ENCODE assay signal across 20 cellular contexts in genomic region chr18:6745504-6746031, GRCh38. TPM values are rescaled to one million over a fixed set of nuclear protein-coding genes. Genes with fewer than 3 reads are reported as not detected.
A peak's percentile ranks its signal among the peaks of the same experiment; 100 is the strongest.
DNase-seq lines count a peak whose midpoint lies in the region; ATAC-seq and TF ChIP-seq lines count a peak whose summit lies in the region.
"Had no signal": no experiment of that assay in that cellular context is flagged by ENCODE, and none has a peak within 500 bp of the region (broad histone marks: within the 10 kb centered on the region; RNA-seq: fewer than 3 reads in every experiment).

No MANE protein-coding gene starts in this region.

- CTCF ChIA-PET in activated CD8-positive, alpha-beta T cell treated with anti-CD3 and anti-CD28 coated beads for 36 hours (lab: Charles Lee) = no interaction called here

- no peak overlapping the region for H3K4me3 ChIP-seq in vagina
- H3K4me3 ChIP-seq in MG63 = no peak overlapping the region
- H3K4me3 ChIP-seq: BLaER1 treated with 17β-estradiol and CSF1 and Interleukin-3, amounts not matched to agents 10 nM and 100 nM; SJSA1 had no signal

- H3K4me3 Mint-ChIP-seq in glutamatergic neuron (ENCODE audit: unreplicated experiment) (no peak overlapping the region), osteocyte (ENCODE audit: unreplicated experiment) (peak overlapping the region; percentile 4)
- H3K4me3 Mint-ChIP-seq in activated CD8-positive, alpha-beta T cell treated with anti-CD3 and anti-CD28 coated beads for 36 hours = no peak overlapping the region

- H3K36me3 ChIP-seq in vagina (no peaks in the 10 kb centered on the region), MG63 (no peaks in the 10 kb centered on the region)
- H3K36me3 ChIP-seq: BLaER1 treated with 17β-estradiol and CSF1 and Interleukin-3, amounts not matched to agents 10 nM and 100 nM; SJSA1 had no signal

- DNase-seq in NCI-H748 (lab: John Stamatoyannopoulos, UW; ENCODE audit: unreplicated experiment) (peak; percentile 14), NCI-H748 treated with DMSO at 0.1 percent for 48 hours (lab: John Stamatoyannopoulos, UW) (no peak), glutamatergic neuron (no peak), osteocyte (ENCODE audit: extremely low spot score, unreplicated experiment) (no peak), vagina (ENCODE audit: extremely low spot score in 2 of 2) (no peak), MG63 (no peak)
- no peak for DNase-seq in activated CD8-positive, alpha-beta T cell treated with anti-CD3 and anti-CD28 coated beads for 36 hours
- DNase-seq: 8988T; KG1; NCI-H1105; NCI-H1694 treated with DMSO at 0.1 percent for 48 hours; NCI-H2171 treated with DMSO at 0.1 percent for 48 hours; NCI-H510A treated with DMSO at 0.1 percent for 48 hours; NK-92 treated with Interleukin-12 subunit alpha and Interleukin-12 subunit beta, amount 100 ng/mL, for 24 hours; OCI-M1 had no signal

- H3K4me1 ChIP-seq in vagina = peaks cover 29% of the 10 kb centered on the region
- H3K4me1 ChIP-seq: BLaER1 treated with 17β-estradiol and CSF1 and Interleukin-3, amounts not matched to agents 10 nM and 100 nM had no signal

- H3K36me3 Mint-ChIP-seq in glutamatergic neuron (ENCODE audit: unreplicated experiment) = no peaks in the 10 kb centered on the region
- peaks cover 16% of the 10 kb centered on the region for H3K36me3 Mint-ChIP-seq in osteocyte (ENCODE audit: unreplicated experiment)
- no peaks in the 10 kb centered on the region for H3K36me3 Mint-ChIP-seq in activated CD8-positive, alpha-beta T cell treated with anti-CD3 and anti-CD28 coated beads for 36 hours (ENCODE audit: low read depth)

- H3K27me3 Mint-ChIP-seq in glutamatergic neuron (ENCODE audit: unreplicated experiment) (peaks cover 2% of the 10 kb centered on the region), osteocyte (ENCODE audit: unreplicated experiment) (peaks cover 5% of the 10 kb centered on the region)
- H3K27me3 Mint-ChIP-seq in activated CD8-positive, alpha-beta T cell treated with anti-CD3 and anti-CD28 coated beads for 36 hours = peaks cover 1% of the 10 kb centered on the region

- no peaks in the 10 kb centered on the region for H3K9me3 ChIP-seq in vagina
- peaks cover 4% of the 10 kb centered on the region; the same call in 1 of the 2 replicates for H3K9me3 ChIP-seq in MG63
- H3K9me3 ChIP-seq: SJSA1 had no signal

- peak overlapping the region; percentile 20 for H3K27ac ChIP-seq in vagina
- H3K27ac ChIP-seq: BLaER1 treated with 17β-estradiol and CSF1 and Interleukin-3, amounts not matched to agents 10 nM and 100 nM; RWPE1; SJSA1 had no signal

- no peak for TF ChIP-seq POLR2A in vagina (IDR thresholded peaks at IDR 0.05)

- H3K27me3 ChIP-seq in vagina = no peaks in the 10 kb centered on the region
- no peaks in the 10 kb centered on the region for H3K27me3 ChIP-seq in MG63
- H3K27me3 ChIP-seq: BLaER1 treated with 17β-estradiol and CSF1 and Interleukin-3, amounts not matched to agents 10 nM and 100 nM; SJSA1 had no signal

- TF ChIP-seq CTCF in glutamatergic neuron (IDR thresholded peaks at IDR 0.05; ENCODE audit: partially characterized antibody, unreplicated experiment) (no peak), osteocyte (IDR thresholded peaks at IDR 0.05) (no peak), vagina (IDR thresholded peaks at IDR 0.05) (no peak)
- TF ChIP-seq CTCF in activated CD8-positive, alpha-beta T cell treated with anti-CD3 and anti-CD28 coated beads for 36 hours (IDR thresholded peaks at IDR 0.05) = no peak

- H3K27ac Mint-ChIP-seq in glutamatergic neuron (ENCODE audit: unreplicated experiment) (peak overlapping the region; percentile 23), osteocyte (ENCODE audit: unreplicated experiment) (no peak overlapping the region)
- no peak overlapping the region for H3K27ac Mint-ChIP-seq in activated CD8-positive, alpha-beta T cell treated with anti-CD3 and anti-CD28 coated beads for 36 hours

- intact Hi-C loops in vagina (cut with DNase I) = no loop called here
- intact Hi-C loops in activated CD8-positive, alpha-beta T cell treated with anti-CD3 and anti-CD28 coated beads for 36 hours (cut with micrococcal nuclease) = no loop called here

- H3K4me1 Mint-ChIP-seq in glutamatergic neuron (ENCODE audit: low read depth, unreplicated experiment) = peaks cover 43% of the 10 kb centered on the region
- H3K4me1 Mint-ChIP-seq in osteocyte (ENCODE audit: unreplicated experiment) = peaks cover 74% of the 10 kb centered on the region
- no peaks in the 10 kb centered on the region for H3K4me1 Mint-ChIP-seq in activated CD8-positive, alpha-beta T cell treated with anti-CD3 and anti-CD28 coated beads for 36 hours (ENCODE audit: low read depth)

- no peak for ATAC-seq in activated CD8-positive, alpha-beta T cell treated with anti-CD3 and anti-CD28 coated beads for 36 hours
- ATAC-seq in GM21526 (IDR thresholded peaks at IDR 0.05; ENCODE audit: low FRiP score, unreplicated experiment) = no peak
- ATAC-seq: HCT116 had no signal

- H3K9me3 Mint-ChIP-seq in glutamatergic neuron (ENCODE audit: unreplicated experiment) = peaks cover 8% of the 10 kb centered on the region
- H3K9me3 Mint-ChIP-seq in osteocyte (ENCODE audit: unreplicated experiment) = no peaks in the 10 kb centered on the region
- H3K9me3 Mint-ChIP-seq in activated CD8-positive, alpha-beta T cell treated with anti-CD3 and anti-CD28 coated beads for 36 hours = peaks cover 2% of the 10 kb centered on the region

- POLR2A ChIA-PET in activated CD8-positive, alpha-beta T cell treated with anti-CD3 and anti-CD28 coated beads for 36 hours (lab: Charles Lee) = interaction anchor here (0.6 kb wide), 1 partner anchor 450 kb away, joined by 4 read pairs; no protein-coding TSS in a partner anchor

RNA-seq across cellular contexts. Expression of gene ARHGAP28, which starts 16.1 kb away (rescaled TPM):
- total RNA-seq in glutamatergic neuron (ENCODE audit: unreplicated experiment) = 36.8 TPM
- 18.1 and 22.8 TPM in 2 replicates for total RNA-seq in osteocyte
- total RNA-seq in vagina = 7.6 TPM
- not detected for total RNA-seq in activated CD8-positive, alpha-beta T cell treated with anti-CD3 and anti-CD28 coated beads for 36 hours
- 0.99 and 1.6 TPM in 2 replicates for total RNA-seq in MG63 (2014; rRNA removed; shearing (Covaris generic); ENCODE audit: low replicate concordance)
